22 cellular contexts compared by ENCODE assay signal in the genomic region with DNA sequence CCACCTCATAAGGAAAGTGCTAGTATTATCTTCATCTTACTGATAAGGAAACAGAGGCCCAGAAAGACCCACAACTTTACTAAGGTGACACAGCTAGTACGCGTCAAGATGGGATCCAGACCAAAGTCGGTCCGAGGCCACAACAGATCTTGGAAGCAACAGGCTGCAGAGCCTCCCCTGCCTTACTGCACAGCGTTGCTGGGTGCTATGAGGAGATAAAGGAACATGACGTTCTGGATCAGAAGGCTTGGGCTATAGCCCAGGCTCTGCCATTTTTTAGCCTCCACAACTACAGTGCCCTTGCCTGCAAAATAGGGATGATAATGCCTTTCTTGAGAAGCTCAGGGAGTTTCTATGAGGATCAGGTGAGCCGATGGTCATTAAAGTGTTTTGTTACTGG.
"Had no signal": no experiment of that assay in that cellular context is flagged by ENCODE, and none has a peak within 500 bp of the region (broad histone marks: within the 10 kb centered on the region; RNA-seq: fewer than 3 reads in every experiment).

No MANE protein-coding gene starts in this region.

- H3K4me1 ChIP-seq: colonic mucosa, esophagus muscularis mucosa, esophagus squamous epithelium, foreskin keratinocyte, gastrocnemius medialis, gastroesophageal sphincter had no signal

- H3K27me3 ChIP-seq: colonic mucosa, esophagus muscularis mucosa, esophagus squamous epithelium, foreskin keratinocyte, gastrocnemius medialis, gastroesophageal sphincter had no signal

- H3K27ac ChIP-seq: colonic mucosa, coronary artery, dorsolateral prefrontal cortex, epithelial cell of prostate, esophagus muscularis mucosa, esophagus squamous epithelium, foreskin keratinocyte, gastrocnemius medialis, gastroesophageal sphincter had no signal

- H3K36me3 ChIP-seq: colonic mucosa, esophagus muscularis mucosa, esophagus squamous epithelium, gastrocnemius medialis, gastroesophageal sphincter had no signal

- ATAC-seq: effector memory CD8-positive, alpha-beta T cell; esophagus mucosa; foreskin keratinocyte; gastrocnemius medialis; gastroesophageal sphincter had no signal

- H3K4me3 ChIP-seq: colonic mucosa, coronary artery, dorsolateral prefrontal cortex, esophagus muscularis mucosa, esophagus squamous epithelium, gastrocnemius medialis, gastroesophageal sphincter had no signal

- H3K9me3 ChIP-seq: colonic mucosa, esophagus muscularis mucosa, esophagus squamous epithelium, gastrocnemius medialis, gastroesophageal sphincter had no signal

- DNase-seq: colonic mucosa; cortex of kidney; dermis blood vessel endothelial cell; dorsolateral prefrontal cortex; effector CD4-positive, alpha-beta T cell; effector CD8-positive, alpha-beta T cell; effector memory CD4-positive, alpha-beta T cell; effector memory CD8-positive, alpha-beta T cell; endodermal cell; erythroblast; esophagus squamous epithelium; foreskin fibroblast; foreskin keratinocyte; foreskin melanocyte; gastrocnemius medialis; glutamatergic neuron; head of caudate nucleus had no signal
